Comparison of ENCODE assay signal across 19 cellular contexts in the genomic region with DNA sequence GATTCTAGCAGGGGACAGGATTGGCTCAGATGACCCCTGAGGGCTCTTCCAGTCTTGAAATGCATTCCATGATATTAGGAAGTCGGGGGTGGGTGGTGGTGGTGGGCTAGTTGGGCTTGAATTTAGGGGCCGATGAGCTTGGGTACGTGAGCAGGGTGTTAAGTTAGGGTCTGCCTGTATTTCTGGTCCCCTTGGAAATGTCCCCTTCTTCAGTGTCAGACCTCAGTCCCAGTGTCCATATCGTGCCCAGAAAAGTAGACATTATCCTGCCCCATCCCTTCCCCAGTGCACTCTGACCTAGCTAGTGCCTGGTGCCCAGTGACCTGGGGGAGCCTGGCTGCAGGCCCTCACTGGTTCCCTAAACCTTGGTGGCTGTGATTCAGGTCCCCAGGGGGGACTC. TPM values are rescaled to one million over a fixed set of nuclear protein-coding genes. Genes with fewer than 3 reads are reported as not detected.
DNase-seq lines count a peak whose midpoint lies in the region; ATAC-seq and TF ChIP-seq lines count a peak whose summit lies in the region.
"Had no signal": no experiment of that assay in that cellular context is flagged by ENCODE, and none has a peak within 500 bp of the region (broad histone marks: within the 10 kb centered on the region; RNA-seq: fewer than 3 reads in every experiment).

No MANE protein-coding gene starts in this region.

- no peak overlapping the region for H3K27ac Mint-ChIP-seq in neural crest cell (ENCODE audit: unreplicated experiment)
- H3K27ac Mint-ChIP-seq: activated CD4-positive, alpha-beta memory T cell treated with anti-CD3 and anti-CD28 coated beads, Interleukin-2, amount 10 ng/mL, durations not matched to agents 7 days and 5 days had no signal

- no peak for ATAC-seq in heart left ventricle
- no peak for ATAC-seq in left ventricle myocardium superior
- no peak for ATAC-seq in left cardiac atrium
- ATAC-seq: stimulated activated naive CD8-positive, alpha-beta T cell treated with anti-CD3 and anti-CD28 coated beads, Interleukin-15, Interleukin-2, amounts not matched to agents 100 U/mL and 50 U/mL, for 24 hours had no signal

- H3K27me3 Mint-ChIP-seq in neural crest cell (ENCODE audit: low read depth) = peaks cover 23% of the 10 kb centered on the region

- H3K4me1 Mint-ChIP-seq in neural crest cell = peaks cover 13% of the 10 kb centered on the region

- H3K36me3 ChIP-seq in heart left ventricle (peaks cover 0 to 9% (median 0%) of the 10 kb centered on the region in 9 donors), uterus (no peaks in the 10 kb centered on the region)

- WGBS in heart left ventricle, 4 donors = 93 to 97% (median 95%) methylated on average over 4 of the region's 4 CpGs

- H3K4me1 ChIP-seq in heart left ventricle (peaks cover 0 to 65% (median 41%) of the 10 kb centered on the region in 12 donors), uterus (peaks cover 0 to 7% of the 10 kb centered on the region in 2 donors)

- no peaks in the 10 kb centered on the region for H3K36me3 Mint-ChIP-seq in neural crest cell (ENCODE audit: low read depth)

- H3K27ac ChIP-seq in heart left ventricle = peak overlapping the region; percentile 72 to 96 (median 90)
- peak overlapping the region in 1 of 2 donors; percentile 78 for H3K27ac ChIP-seq in uterus
- H3K27ac ChIP-seq: HL-60 had no signal

- no peaks in the 10 kb centered on the region for H3K9me3 Mint-ChIP-seq in neural crest cell
- H3K9me3 Mint-ChIP-seq: activated CD4-positive, alpha-beta memory T cell treated with anti-CD3 and anti-CD28 coated beads, Interleukin-2, amount 10 ng/mL, durations not matched to agents 7 days and 5 days had no signal

- no peaks in the 10 kb centered on the region for H3K27me3 ChIP-seq in heart left ventricle
- no peaks in the 10 kb centered on the region for H3K27me3 ChIP-seq in uterus

- intact Hi-C loops in heart left ventricle (cut with DNase I) = loop anchor here in 8 of 10 donors (2.0 to 10.0 kb wide), 7 partner anchors 43 to 203 kb away; partner anchors contain the start of gene RBM22 (in 2 of the 8)
- intact Hi-C loops in left ventricle myocardium superior (cut with micrococcal nuclease) = loop anchor here (10.0 kb wide), 1 partner anchor 93 kb away; no protein-coding TSS in a partner anchor
- intact Hi-C loops in left cardiac atrium (cut with DNase I) = loop anchor here in 1 of 2 donors (5.0 kb wide), 1 partner anchor 96 kb away; no protein-coding TSS in a partner anchor
- intact Hi-C loops in uterus (cut with DNase I; ENCODE audit: low total_unique reads) = loop anchor here (5.0 kb wide), 1 partner anchor 66 kb away; no protein-coding TSS in a partner anchor

- H3K4me3 ChIP-seq in heart left ventricle (no peak overlapping the region), uterus (no peak overlapping the region)
- H3K4me3 ChIP-seq: skin epidermis had no signal

- no peak for TF ChIP-seq CTCF in heart left ventricle (IDR thresholded peaks at IDR 0.05)
- TF ChIP-seq CTCF in neural crest cell (conservative IDR thresholded peaks at IDR 0.05) = no peak
- no peak for TF ChIP-seq CTCF in uterus (IDR thresholded peaks at IDR 0.05)

- TF ChIP-seq POLR2A in heart left ventricle (IDR thresholded peaks at IDR 0.05) (no peak), uterus (IDR thresholded peaks at IDR 0.05) (no peak)

- DNase-seq in heart left ventricle = peak in 1 of 5 donors; percentile 21
- no peak for DNase-seq in left ventricle myocardium superior
- peak; percentile 18 for DNase-seq in left cardiac atrium
- DNase-seq in neural crest cell (ENCODE audit: low read depth, low spot score) = no peak
- DNase-seq in uterus = peak; percentile 9 to 14
- DNase-seq in NCI-H345 treated with DMSO at 0.1 percent for 48 hours (lab: John Stamatoyannopoulos, UW; ENCODE audit: unreplicated experiment) = no peak
- no peak for DNase-seq in stimulated activated CD4-positive, alpha-beta T cell treated with anti-CD3 and anti-CD28 coated beads, Interleukin-2, amount 100 ng/mL, for 24 hours
- no peak for DNase-seq in activated CD4-positive, alpha-beta T cell treated with anti-CD3 and anti-CD28 coated beads, Interleukin-2, amount 50 U/mL, for 4 hours
- DNase-seq: activated CD4-positive, alpha-beta memory T cell treated with anti-CD3 and anti-CD28 coated beads, Interleukin-2, amount 10 ng/mL, durations not matched to agents 7 days and 5 days; Caco-2; foreskin melanocyte; KG1; mammary epithelial cell; NCI-H1092 treated with DMSO at 0.1 percent for 48 hours; NCI-H774; nucleus accumbens; stimulated activated naive CD8-positive, alpha-beta T cell treated with anti-CD3 and anti-CD28 coated beads, Interleukin-15, Interleukin-2, amounts not matched to agents 100 U/mL and 50 U/mL, for 24 hours had no signal

- H3K9me3 ChIP-seq in heart left ventricle (no peaks in the 10 kb centered on the region), uterus (no peaks in the 10 kb centered on the region)
- H3K9me3 ChIP-seq: Caco-2 had no signal

- H3K4me3 Mint-ChIP-seq in neural crest cell = peak overlapping the region; percentile 54

RNA-seq across cellular contexts. Expression of gene MYOZ3, which starts 2.9 kb away (rescaled TPM):
- 10 to 100 TPM in 1 of 9 donors, 1 to 10 TPM in 8; 1.8 to 10.2 (median 5.1) TPM for total RNA-seq in heart left ventricle
- 1 to 10 TPM; 1.2 to 4.6 TPM for polyA plus RNA-seq in heart left ventricle
- total RNA-seq in left ventricle myocardium superior = 3.2 TPM
- total RNA-seq in left cardiac atrium = 1 to 10 TPM; 2.9 to 3.0 TPM
- total RNA-seq in neural crest cell = 2.6 and 3.2 TPM in 2 replicates
- 10 to 100 TPM in 1 of 4 donors, 1 to 10 TPM in 2, not detected in 1; 3.2 to 69.1 (median 3.4) TPM for total RNA-seq in uterus
- total RNA-seq: Caco-2, mammary epithelial cell had no signal
- polyA plus RNA-seq: mammary epithelial cell had no signal

RNA-seq across cellular contexts. Expression of gene SYNPO, which starts 17.7 kb away (rescaled TPM):
- 100 to 1,000 TPM; 444 to 782 (median 590) TPM for total RNA-seq in heart left ventricle
- polyA plus RNA-seq in heart left ventricle = 100 to 1,000 TPM; 304 to 791 TPM
- 675 TPM for total RNA-seq in left ventricle myocardium superior
- total RNA-seq in left cardiac atrium = 100 to 1,000 TPM; 503 to 769 TPM
- total RNA-seq in neural crest cell = 1.5 TPM in 2 replicates
- 100 to 1,000 TPM in 1 of 4 donors, 10 to 100 TPM in 1, 1 to 10 TPM in 2; 3.6 to 146 (median 10.6) TPM for total RNA-seq in uterus

RNA-seq across cellular contexts. Expression of gene RBM22, which starts 42.7 kb away (rescaled TPM):
- total RNA-seq in heart left ventricle (10 to 100 TPM; 23.5 to 42.3 (median 28.0) TPM), left ventricle myocardium superior (28.9 TPM), left cardiac atrium (10 to 100 TPM; 27.2 to 28.2 TPM), neural crest cell (64.6 and 65.2 TPM in 2 replicates), uterus (10 to 100 TPM; 38.2 to 58.4 (median 43.2) TPM)
- polyA plus RNA-seq in heart left ventricle = 10 to 100 TPM; 19.2 to 24.6 TPM

Comparison
In these comparisons a context has a peak if more than half of its experiments do, and no peak if none do; other contexts are left out.
1. DNase-seq: peak in left cardiac atrium (single experiment) and uterus (2 of 2); none in left ventricle myocardium superior (single experiment), neural crest cell (single experiment), NCI-H345 treated with DMSO at 0.1 percent for 48 hours (single experiment), stimulated activated CD4-positive, alpha-beta T cell treated with anti-CD3 and anti-CD28 coated beads, Interleukin-2, amount 100 ng/mL, for 24 hours (0 of 2) and activated CD4-positive, alpha-beta T cell treated with anti-CD3 and anti-CD28 coated beads, Interleukin-2, amount 50 U/mL, for 4 hours (0 of 2).